Comparison of ENCODE assay signal across 8 cellular contexts in the genomic region with DNA sequence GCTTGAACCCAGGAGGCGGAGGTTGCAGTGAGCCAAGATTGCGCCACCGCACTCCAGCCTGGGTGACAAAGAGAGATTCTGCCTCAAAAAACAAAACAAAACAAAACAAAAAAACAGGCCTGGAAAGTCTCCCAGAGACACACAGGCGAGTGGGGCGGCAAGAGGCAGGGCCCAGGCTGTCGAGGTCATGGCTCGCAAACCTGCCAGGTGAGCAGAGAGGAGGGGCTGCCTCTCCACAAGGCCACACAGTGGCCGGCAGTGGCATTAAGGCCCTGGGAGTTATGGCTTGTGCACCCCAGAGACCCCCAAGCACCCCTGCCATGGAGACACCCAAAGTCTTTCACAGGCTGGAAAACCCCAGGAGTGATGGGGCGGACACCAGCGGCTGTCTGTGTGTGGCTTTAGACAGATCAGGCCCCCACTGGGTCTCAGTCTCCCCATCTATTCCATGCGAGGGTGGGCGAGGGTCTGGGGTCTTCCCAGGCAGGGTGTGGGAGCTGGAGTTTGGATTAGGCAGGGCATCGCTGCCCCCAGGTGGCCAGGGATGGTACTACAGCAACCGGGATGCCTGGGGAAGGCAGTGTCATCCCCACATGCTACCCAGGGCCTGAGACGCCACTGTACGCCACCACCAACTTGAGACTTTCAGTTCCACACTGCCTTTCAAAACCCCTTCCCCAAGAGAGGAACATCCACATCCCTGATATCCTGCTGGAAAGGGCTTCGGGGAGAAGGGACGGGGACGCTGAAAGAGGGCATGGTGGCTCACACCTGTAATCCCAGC. TPM values are rescaled to one million over a fixed set of nuclear protein-coding genes. Genes with fewer than 3 reads are reported as not detected.
DNase-seq lines count a peak whose midpoint lies in the region; ATAC-seq, FAIRE-seq and TF ChIP-seq lines count a peak whose summit lies in the region.

No MANE protein-coding gene starts in this region.

- H3K9me3 ChIP-seq in OCI-LY1 (ENCODE audit: low read length), result no peaks in the 10 kb centered on the region
- H3K9me3 ChIP-seq in upper lobe of left lung, result no peaks in the 10 kb centered on the region

- H3K4me1 ChIP-seq in ACC112 (ENCODE audit: control insufficient read depth, insufficient read depth, low read length, unreplicated experiment) (peaks cover 36% of the 10 kb centered on the region), OCI-LY1 (ENCODE audit: insufficient read depth, low read length, severe bottlenecking) (no peaks in the 10 kb centered on the region), upper lobe of left lung (peaks cover 0 to 7% (median 2%) of the 10 kb centered on the region in 4 donors)

- H3K27ac ChIP-seq in ACC112 (ENCODE audit: low read depth, low read length) (peak overlapping the region; percentile 40; the same call in 1 of the 2 replicates), OCI-LY1 (ENCODE audit: low read depth, low read length, poor library complexity, severe bottlenecking) (no peak overlapping the region), upper lobe of left lung (peak overlapping the region in 1 of 4 donors; percentile 49)

- ATAC-seq in upper lobe of left lung (ENCODE audit: low FRiP score in 2 of 2), result peak; percentile 69 to 79

- peaks cover 13% of the 10 kb centered on the region for H3K4me1 Mint-ChIP-seq in activated T-helper 1 cell treated with anti-CD3 and anti-CD28 coated beads, Interleukin-12 subunit alpha, Interleukin-12 subunit beta, Interleukin-2, Interleukin-4 antibody, amounts not matched to agents 30 ng/mL and 10 ng/mL and 1 ng/mL, durations not matched to agents 14 hours and 24 hours and 36 hours (ENCODE audit: low read depth)
- peaks cover 18% of the 10 kb centered on the region for H3K4me1 Mint-ChIP-seq in osteocyte (ENCODE audit: unreplicated experiment)

- no peak overlapping the region for H3K4me3 ChIP-seq in ACC112 (ENCODE audit: low read depth, low read length)
- no peak overlapping the region for H3K4me3 ChIP-seq in OCI-LY1 (ENCODE audit: low read depth, low read length, poor library complexity, severe bottlenecking)
- H3K4me3 ChIP-seq in foreskin fibroblast (ENCODE audit: low read depth in 1 of 2, low read length in 2 of 2), result no peak overlapping the region
- no peak overlapping the region for H3K4me3 ChIP-seq in upper lobe of left lung

- H3K9me2 ChIP-seq in OCI-LY1 (ENCODE audit: low read depth, low read length), result no peaks in the 10 kb centered on the region

- no peak overlapping the region for H3K4me2 ChIP-seq in OCI-LY1 (ENCODE audit: low read length)

- no peaks in the 10 kb centered on the region for H4K20me1 ChIP-seq in OCI-LY1 (ENCODE audit: insufficient read depth, low read length)

- H3K36me3 ChIP-seq in ACC112 (ENCODE audit: insufficient read depth, low read length) (no peaks in the 10 kb centered on the region; the same call in none of the 2 replicates), OCI-LY1 (ENCODE audit: insufficient read depth, low read length) (no peaks in the 10 kb centered on the region), upper lobe of left lung (peaks cover 0 to 43% (median 17%) of the 10 kb centered on the region in 4 donors)

- no peak for TF ChIP-seq EP300 in upper lobe of left lung (IDR thresholded peaks at IDR 0.05)

- no peaks in the 10 kb centered on the region for H3K27me3 Mint-ChIP-seq in activated T-helper 1 cell treated with anti-CD3 and anti-CD28 coated beads, Interleukin-12 subunit alpha, Interleukin-12 subunit beta, Interleukin-2, Interleukin-4 antibody, amounts not matched to agents 30 ng/mL and 10 ng/mL and 1 ng/mL, durations not matched to agents 14 hours and 24 hours and 36 hours (ENCODE audit: insufficient read depth)
- no peaks in the 10 kb centered on the region for H3K27me3 Mint-ChIP-seq in osteocyte (ENCODE audit: unreplicated experiment)

- peak; percentile 97 for TF ChIP-seq CTCF in OCI-LY1 (IDR thresholded peaks at IDR 0.05; ENCODE audit: low read length)
- TF ChIP-seq CTCF in foreskin fibroblast (IDR thresholded peaks at IDR 0.05; ENCODE audit: low read depth, low read length), result peak; percentile 93
- peak; percentile 96 for TF ChIP-seq CTCF in osteocyte (IDR thresholded peaks at IDR 0.05)
- peak; percentile 93 to 97 (median 96) for TF ChIP-seq CTCF in upper lobe of left lung (IDR thresholded peaks at IDR 0.05)

- WGBS in upper lobe of left lung, 2 donors, result 65 to 71% methylated on average over 14 to 18 of the region's 19 CpGs

- peak; percentile 91 for DNase-seq in GM12891 (ENCODE audit: insufficient read length, low spot score)
- peak; percentile 47 for DNase-seq in activated T-helper 1 cell treated with anti-CD3 and anti-CD28 coated beads, Interleukin-12 subunit alpha, Interleukin-12 subunit beta, Interleukin-2, Interleukin-4 antibody, amounts not matched to agents 30 ng/mL and 10 ng/mL and 1 ng/mL, durations not matched to agents 14 hours and 24 hours and 36 hours (ENCODE audit: low spot score)
- peak; percentile 30 to 76 for DNase-seq in foreskin fibroblast
- peak; percentile 90 for DNase-seq in osteocyte (ENCODE audit: extremely low spot score, unreplicated experiment)
- DNase-seq in upper lobe of left lung, result peak in 1 of 2 donors; percentile 70
- DNase-seq in NCI-H187 treated with DMSO at 0.1 percent for 48 hours (lab: John Stamatoyannopoulos, UW), result no peak

- no peak overlapping the region for H3K27ac Mint-ChIP-seq in activated T-helper 1 cell treated with anti-CD3 and anti-CD28 coated beads, Interleukin-12 subunit alpha, Interleukin-12 subunit beta, Interleukin-2, Interleukin-4 antibody, amounts not matched to agents 30 ng/mL and 10 ng/mL and 1 ng/mL, durations not matched to agents 14 hours and 24 hours and 36 hours
- no peak overlapping the region for H3K27ac Mint-ChIP-seq in osteocyte (ENCODE audit: unreplicated experiment)

- no peak overlapping the region for H3K4me3 Mint-ChIP-seq in activated T-helper 1 cell treated with anti-CD3 and anti-CD28 coated beads, Interleukin-12 subunit alpha, Interleukin-12 subunit beta, Interleukin-2, Interleukin-4 antibody, amounts not matched to agents 30 ng/mL and 10 ng/mL and 1 ng/mL, durations not matched to agents 14 hours and 24 hours and 36 hours
- H3K4me3 Mint-ChIP-seq in osteocyte (ENCODE audit: unreplicated experiment), result no peak overlapping the region

- H3K79me2 ChIP-seq in ACC112 (ENCODE audit: control insufficient read depth, insufficient read depth, low read length, unreplicated experiment), result no peaks in the 10 kb centered on the region
- no peaks in the 10 kb centered on the region for H3K79me2 ChIP-seq in OCI-LY1 (ENCODE audit: insufficient read depth, low read length)

- H3K36me3 Mint-ChIP-seq in activated T-helper 1 cell treated with anti-CD3 and anti-CD28 coated beads, Interleukin-12 subunit alpha, Interleukin-12 subunit beta, Interleukin-2, Interleukin-4 antibody, amounts not matched to agents 30 ng/mL and 10 ng/mL and 1 ng/mL, durations not matched to agents 14 hours and 24 hours and 36 hours (ENCODE audit: low read depth), result peaks cover 17% of the 10 kb centered on the region
- peaks cover 3% of the 10 kb centered on the region for H3K36me3 Mint-ChIP-seq in osteocyte (ENCODE audit: unreplicated experiment)

- H3K27me3 ChIP-seq in ACC112 (ENCODE audit: insufficient read depth, low read length), result no peaks in the 10 kb centered on the region
- peaks cover 5% of the 10 kb centered on the region; the same call in 1 of the 2 replicates for H3K27me3 ChIP-seq in OCI-LY1 (ENCODE audit: insufficient read depth, low read length)
- H3K27me3 ChIP-seq in upper lobe of left lung, result no peaks in the 10 kb centered on the region

- H2AFZ ChIP-seq in ACC112 (ENCODE audit: low read length, unreplicated experiment) (no peak overlapping the region), OCI-LY1 (ENCODE audit: low read length) (no peak overlapping the region)

- no peak for TF ChIP-seq POLR2A in GM12891 (IDR thresholded peaks at IDR 0.05; ENCODE audit: low read depth, low read length)
- no peak for TF ChIP-seq POLR2A in upper lobe of left lung (IDR thresholded peaks at IDR 0.05)

- H3F3A ChIP-seq in OCI-LY1 (ENCODE audit: insufficient read depth, low read length), result no peaks in the 10 kb centered on the region

- no peak overlapping the region for H3K9ac ChIP-seq in OCI-LY1 (ENCODE audit: low read length)

- FAIRE-seq in GM12891 (lab: Jason Lieb, UNC), result peak; percentile 96

- H3K9me3 Mint-ChIP-seq in activated T-helper 1 cell treated with anti-CD3 and anti-CD28 coated beads, Interleukin-12 subunit alpha, Interleukin-12 subunit beta, Interleukin-2, Interleukin-4 antibody, amounts not matched to agents 30 ng/mL and 10 ng/mL and 1 ng/mL, durations not matched to agents 14 hours and 24 hours and 36 hours, result no peaks in the 10 kb centered on the region
- H3K9me3 Mint-ChIP-seq in osteocyte (ENCODE audit: unreplicated experiment), result no peaks in the 10 kb centered on the region

- intact Hi-C loops in activated T-helper 1 cell treated with anti-CD3 and anti-CD28 coated beads, Interleukin-12 subunit alpha, Interleukin-12 subunit beta, Interleukin-2, Interleukin-4 antibody, amounts not matched to agents 30 ng/mL and 10 ng/mL and 1 ng/mL, durations not matched to agents 14 hours and 24 hours and 36 hours (cut with micrococcal nuclease), result loop anchor here (1.0 to 5.0 kb wide), 4 partner anchors 22 to 304 kb away; a partner anchor contains a TSS

RNA-seq across cellular contexts. Expression of a gene that starts 7.3 kb away (rescaled TPM):
- polyA plus RNA-seq in GM12891 (2012; ENCODE audit: low read depth, missing spikeins), result not detected
- 0.29 and 0.57 TPM in 2 replicates for total RNA-seq in activated T-helper 1 cell treated with anti-CD3 and anti-CD28 coated beads, Interleukin-12 subunit alpha, Interleukin-12 subunit beta, Interleukin-2, Interleukin-4 antibody, amounts not matched to agents 30 ng/mL and 10 ng/mL and 1 ng/mL, durations not matched to agents 14 hours and 24 hours and 36 hours
- not detected in 2 replicates for total RNA-seq in osteocyte
- total RNA-seq in upper lobe of left lung, result 1 to 10 TPM in 2 of 6 donors, under 1 TPM in 1, not detected in 3; 0.30 to 5.3 (median 2.9) TPM

RNA-seq across cellular contexts. Expression of a gene that starts 21.3 kb away (rescaled TPM):
- polyA plus RNA-seq in GM12891 (2012; ENCODE audit: low read depth, missing spikeins), result 63.2 TPM
- 100 and 101 TPM in 2 replicates for total RNA-seq in activated T-helper 1 cell treated with anti-CD3 and anti-CD28 coated beads, Interleukin-12 subunit alpha, Interleukin-12 subunit beta, Interleukin-2, Interleukin-4 antibody, amounts not matched to agents 30 ng/mL and 10 ng/mL and 1 ng/mL, durations not matched to agents 14 hours and 24 hours and 36 hours
- total RNA-seq in osteocyte, result 20.3 and 21.9 TPM in 2 replicates
- total RNA-seq in upper lobe of left lung, result 100 to 1,000 TPM in 1 of 6 donors, 10 to 100 TPM in 5; 62.9 to 123 (median 91.2) TPM

RNA-seq across cellular contexts. Expression of a gene that starts 25.6 kb away (rescaled TPM):
- polyA plus RNA-seq in GM12891 (2012; ENCODE audit: low read depth, missing spikeins), result not detected
- not detected in 2 replicates for total RNA-seq in activated T-helper 1 cell treated with anti-CD3 and anti-CD28 coated beads, Interleukin-12 subunit alpha, Interleukin-12 subunit beta, Interleukin-2, Interleukin-4 antibody, amounts not matched to agents 30 ng/mL and 10 ng/mL and 1 ng/mL, durations not matched to agents 14 hours and 24 hours and 36 hours
- not detected in 2 replicates for total RNA-seq in osteocyte
- 1 to 10 TPM in 1 of 6 donors, under 1 TPM in 1, not detected in 4; 0.83 to 2.3 TPM for total RNA-seq in upper lobe of left lung

RNA-seq across cellular contexts. Expression of a gene that starts 44.9 kb away (rescaled TPM):
- not detected for polyA plus RNA-seq in GM12891 (2012; ENCODE audit: low read depth, missing spikeins)
- not detected in 2 replicates for total RNA-seq in activated T-helper 1 cell treated with anti-CD3 and anti-CD28 coated beads, Interleukin-12 subunit alpha, Interleukin-12 subunit beta, Interleukin-2, Interleukin-4 antibody, amounts not matched to agents 30 ng/mL and 10 ng/mL and 1 ng/mL, durations not matched to agents 14 hours and 24 hours and 36 hours
- total RNA-seq in osteocyte (not detected in 2 replicates), upper lobe of left lung (1 to 10 TPM in 2 of 6 donors, under 1 TPM in 1, not detected in 3; 0.91 to 1.8 (median 1.3) TPM)
